17 cellular contexts compared by ENCODE assay signal in the genomic region with DNA sequence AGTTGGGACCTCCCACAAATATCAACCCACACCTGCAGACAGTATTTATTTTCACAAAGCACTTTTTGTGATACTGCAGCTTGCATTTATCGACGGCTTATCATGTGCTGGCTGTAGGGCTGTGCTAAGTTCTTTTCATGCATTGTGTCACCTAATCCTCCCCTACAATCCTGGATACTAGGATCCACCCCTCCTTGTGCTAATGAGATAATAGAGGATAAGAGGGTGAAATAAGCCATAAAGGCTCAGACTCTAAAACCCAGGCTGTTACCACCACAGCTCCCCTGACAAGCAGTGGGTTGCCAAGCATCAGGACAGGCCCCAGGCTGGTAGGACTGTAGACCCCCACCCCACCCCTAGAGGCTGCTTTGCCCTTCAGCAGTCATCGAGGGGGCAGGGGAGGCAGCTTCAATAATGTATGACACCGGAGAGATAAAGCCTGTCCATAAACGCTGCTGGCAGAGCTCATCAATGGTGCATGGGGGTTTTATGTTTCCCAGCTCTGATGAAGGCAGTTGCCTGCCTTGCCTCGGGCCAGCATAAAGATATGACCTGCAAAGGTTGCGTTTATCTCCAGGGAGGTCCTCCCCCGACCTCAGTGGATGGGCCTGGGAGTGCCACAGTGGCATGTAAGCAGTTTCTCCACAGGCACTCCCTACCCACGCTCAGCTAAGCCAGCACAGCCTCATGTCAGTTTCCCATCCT.
"Had no signal": no experiment of that assay in that cellular context is flagged by ENCODE, and none has a peak within 500 bp of the region (broad histone marks: within the 10 kb centered on the region; RNA-seq: fewer than 3 reads in every experiment).

No MANE protein-coding gene starts in this region.

- H3K9ac ChIP-seq: parathyroid adenoma had no signal

- H3K36me3 ChIP-seq: brain microvascular endothelial cell, heart left ventricle, neutrophil, thyroid gland had no signal

- H3K36me3 Mint-ChIP-seq: activated naive CD8-positive, alpha-beta T cell treated with anti-CD3 and anti-CD28 coated beads for 36 hours; stimulated activated effector memory CD8-positive, alpha-beta T cell treated with anti-CD3 and anti-CD28 coated beads, Interleukin-12 subunit alpha, Interleukin-12 subunit beta, amount 100 ng/mL, for 72 hours had no signal

- H3K4me1 ChIP-seq: heart left ventricle, parathyroid adenoma, thyroid gland had no signal

- H3K9me3 Mint-ChIP-seq: activated CD4-positive, alpha-beta T cell treated with anti-CD3 and anti-CD28 coated beads, Interleukin-2, amount 10 ng/mL, durations not matched to agents 24 days and 14 days; central memory CD8-positive, alpha-beta T cell; effector memory CD8-positive, alpha-beta T cell had no signal

- H3K4me3 ChIP-seq: heart left ventricle, lung, thyroid gland had no signal

- H3K27me3 ChIP-seq: brain microvascular endothelial cell, thyroid gland had no signal

- H3K4me3 Mint-ChIP-seq: activated B cell treated with CpG ODN at 0.5 μM for 24 hours; activated CD4-positive, alpha-beta T cell treated with anti-CD3 and anti-CD28 coated beads, Interleukin-2, amount 10 ng/mL, durations not matched to agents 24 days and 14 days; activated CD8-positive, alpha-beta T cell treated with anti-CD3 and anti-CD28 coated beads, Interleukin-2, amount 10 ng/mL, durations not matched to agents 7 days and 5 days; activated naive CD8-positive, alpha-beta T cell treated with anti-CD3 and anti-CD28 coated beads for 36 hours; central memory CD8-positive, alpha-beta T cell; effector memory CD8-positive, alpha-beta T cell; stimulated activated effector memory CD8-positive, alpha-beta T cell treated with anti-CD3 and anti-CD28 coated beads, Interleukin-12 subunit alpha, Interleukin-12 subunit beta, amount 100 ng/mL, for 72 hours had no signal

- H3K9me3 ChIP-seq: neutrophil, thyroid gland had no signal

- DNase-seq: activated B cell treated with CpG ODN at 0.5 μM for 24 hours; activated CD4-positive, alpha-beta T cell treated with anti-CD3 and anti-CD28 coated beads, Interleukin-2, amount 10 ng/mL, durations not matched to agents 24 days and 14 days; activated CD8-positive, alpha-beta T cell treated with anti-CD3 and anti-CD28 coated beads, Interleukin-2, amount 10 ng/mL, durations not matched to agents 7 days and 5 days; activated naive CD8-positive, alpha-beta T cell treated with anti-CD3 and anti-CD28 coated beads for 36 hours; brain microvascular endothelial cell; effector memory CD8-positive, alpha-beta T cell; foreskin melanocyte; heart left ventricle; left colon; stimulated activated CD4-positive, alpha-beta T cell treated with anti-CD3 and anti-CD28 coated beads, Interleukin-12 subunit alpha, Interleukin-12 subunit beta, amount 100 ng/mL, for 4 hours; thyroid gland had no signal

- H3K4me1 Mint-ChIP-seq: activated B cell treated with CpG ODN at 0.5 μM for 24 hours; activated CD4-positive, alpha-beta T cell treated with anti-CD3 and anti-CD28 coated beads, Interleukin-2, amount 10 ng/mL, durations not matched to agents 24 days and 14 days; activated naive CD8-positive, alpha-beta T cell treated with anti-CD3 and anti-CD28 coated beads for 36 hours; central memory CD8-positive, alpha-beta T cell; stimulated activated effector memory CD8-positive, alpha-beta T cell treated with anti-CD3 and anti-CD28 coated beads, Interleukin-12 subunit alpha, Interleukin-12 subunit beta, amount 100 ng/mL, for 72 hours had no signal

- ATAC-seq: activated CD8-positive, alpha-beta T cell treated with anti-CD3 and anti-CD28 coated beads, Interleukin-2, amount 10 ng/mL, durations not matched to agents 7 days and 5 days; effector memory CD8-positive, alpha-beta T cell; heart left ventricle; left colon; stimulated activated effector memory CD8-positive, alpha-beta T cell treated with anti-CD3 and anti-CD28 coated beads, Interleukin-12 subunit alpha, Interleukin-12 subunit beta, amount 100 ng/mL, for 72 hours had no signal

- H3K27ac ChIP-seq: brain microvascular endothelial cell, epithelial cell of prostate, heart left ventricle, neutrophil, parathyroid adenoma, thyroid gland had no signal

- H3K27ac Mint-ChIP-seq: activated B cell treated with CpG ODN at 0.5 μM for 24 hours; activated CD4-positive, alpha-beta T cell treated with anti-CD3 and anti-CD28 coated beads, Interleukin-2, amount 10 ng/mL, durations not matched to agents 24 days and 14 days; activated CD8-positive, alpha-beta T cell treated with anti-CD3 and anti-CD28 coated beads, Interleukin-2, amount 10 ng/mL, durations not matched to agents 7 days and 5 days; activated naive CD8-positive, alpha-beta T cell treated with anti-CD3 and anti-CD28 coated beads for 36 hours; effector memory CD8-positive, alpha-beta T cell; stimulated activated effector memory CD8-positive, alpha-beta T cell treated with anti-CD3 and anti-CD28 coated beads, Interleukin-12 subunit alpha, Interleukin-12 subunit beta, amount 100 ng/mL, for 72 hours had no signal

- H2AFZ ChIP-seq: parathyroid adenoma had no signal
